Comparison of ENCODE assay signal across 14 cellular contexts in genomic region chr20:366042-366718, GRCh38. TPM values are rescaled to one million over a fixed set of nuclear protein-coding genes. Genes with fewer than 3 reads are reported as not detected.
DNase-seq lines count a peak whose midpoint lies in the region; ATAC-seq and TF ChIP-seq lines count a peak whose summit lies in the region.
"Had no signal": no experiment of that assay in that cellular context is flagged by ENCODE, and none has a peak within 500 bp of the region (broad histone marks: within the 10 kb centered on the region; RNA-seq: fewer than 3 reads in every experiment).

No MANE protein-coding gene starts in this region.

- H2AFZ ChIP-seq in parathyroid adenoma: peak overlapping the region; percentile 66

- peak overlapping the region; percentile 59 for H3K4me2 ChIP-seq in parathyroid adenoma (ENCODE audit: low read length)

- peaks cover 24% of the 10 kb centered on the region for H3K4me1 ChIP-seq in Panc1 (ENCODE audit: control insufficient read depth, insufficient read depth, low read length)
- H3K4me1 ChIP-seq in parathyroid adenoma: peaks cover 17% of the 10 kb centered on the region
- H3K4me1 ChIP-seq: SJSA1 had no signal

- in situ Hi-C loops in Panc1 (cut with HindIII; ENCODE audit: low pct_unique_long_range_greater_than_20kb, low sequenced_read_pairs): no loop called here

- no peak for ATAC-seq in Panc1

- DNase-seq in ELF-1 (ENCODE audit: low read depth, low spot score) (peak; percentile 44), Panc1 (ENCODE audit: low read depth, low spot score) (no peak), epithelial cell of esophagus (ENCODE audit: low read depth) (peak; percentile 48), NCI-H1092 (lab: John Stamatoyannopoulos, UW) (no peak), NCI-H1436 treated with DMSO at 0.1 percent for 48 hours (lab: John Stamatoyannopoulos, UW) (no peak), DMS114 treated with DMSO at 0.1 percent for 48 hours (lab: John Stamatoyannopoulos, UW; ENCODE audit: unreplicated experiment) (no peak)
- DNase-seq: GF-D8; MV-4-11; naive B cell; retina; stimulated activated CD8-positive, alpha-beta memory T cell treated with anti-CD3 and anti-CD28 coated beads, Interleukin-4, amount 100 ng/mL, for 48 hours had no signal

- POLR2A ChIA-PET in Panc1 (lab: Charles Lee): interaction anchor here (0.6 kb wide), 1 partner anchor 10 kb away, joined by 3 read pairs; no protein-coding TSS in a partner anchor

- H3K27ac ChIP-seq in Panc1 (ENCODE audit: low read length) (peak overlapping the region; percentile 30; the same call in 1 of the 2 replicates), parathyroid adenoma (peak overlapping the region; percentile 67)
- H3K27ac ChIP-seq: SJSA1, thoracic aorta had no signal

- no peaks in the 10 kb centered on the region for H3K36me3 ChIP-seq in Panc1 (ENCODE audit: control insufficient read depth, insufficient read depth, low read length)
- H3K36me3 ChIP-seq in parathyroid adenoma (ENCODE audit: control insufficient read depth, insufficient read depth, low read length): no peaks in the 10 kb centered on the region
- H3K36me3 ChIP-seq: SJSA1, thoracic aorta had no signal

- no peaks in the 10 kb centered on the region for H3K79me2 ChIP-seq in parathyroid adenoma

- intact Hi-C loops in Panc1 (cut with micrococcal nuclease; ENCODE audit: unreplicated experiment): no loop called here

- BruUV-seq in Panc1 (replicated peaks; lab: Mats Ljungman, UMichigan): no TSS peak

- H3K27me3 ChIP-seq in Panc1 (ENCODE audit: control insufficient read depth, insufficient read depth, low read length) (no peaks in the 10 kb centered on the region), parathyroid adenoma (ENCODE audit: control insufficient read depth, insufficient read depth, low read length) (no peaks in the 10 kb centered on the region)
- H3K27me3 ChIP-seq: SJSA1 had no signal

- H3K9me3 ChIP-seq in Panc1 (ENCODE audit: control insufficient read depth, insufficient read depth, low read depth, low read length) (no peaks in the 10 kb centered on the region), parathyroid adenoma (ENCODE audit: control insufficient read depth, low read length) (no peaks in the 10 kb centered on the region)
- H3K9me3 ChIP-seq: SJSA1, thoracic aorta had no signal

- TF ChIP-seq CTCF in Panc1 (IDR thresholded peaks at IDR 0.05) (no peak), epithelial cell of esophagus (IDR thresholded peaks at IDR 0.05; ENCODE audit: insufficient read depth, low read depth, low read length, missing control alignments) (no peak), parathyroid adenoma (IDR thresholded peaks at IDR 0.05) (no peak)

- CTCF ChIA-PET in Panc1 (lab: Charles Lee): interaction anchor here (0.6 kb wide), 1 partner anchor 374 kb away, joined by 3 read pairs; no protein-coding TSS in a partner anchor

- H3K4me3 ChIP-seq in Panc1 (ENCODE audit: low read depth in 2 of 2, low read length in 2 of 2): no peak overlapping the region
- no peak overlapping the region for H3K4me3 ChIP-seq in epithelial cell of esophagus (ENCODE audit: low read length)
- H3K4me3 ChIP-seq in parathyroid adenoma (ENCODE audit: low read depth, low read length): peak overlapping the region; percentile 42
- H3K4me3 ChIP-seq: SJSA1, thoracic aorta had no signal

- H3K9ac ChIP-seq in parathyroid adenoma: no peak overlapping the region

RNA-seq across cellular contexts. Expression of gene TRIB3, which starts 14.4 kb away (rescaled TPM):
- total RNA-seq in Panc1 (2021; ENCODE audit: unreplicated experiment): 35.6 TPM
- 41.6 TPM for polyA plus RNA-seq in Panc1 (2012; ENCODE audit: insufficient read length)

RNA-seq across cellular contexts. Expression of gene NRSN2, which starts 19.3 kb away (rescaled TPM):
- 44.9 TPM for total RNA-seq in Panc1 (2021; ENCODE audit: unreplicated experiment)
- 74.8 TPM for polyA plus RNA-seq in Panc1 (2012; ENCODE audit: insufficient read length)

RNA-seq across cellular contexts. Expression of gene SOX12, which starts 40.8 kb away (rescaled TPM):
- total RNA-seq in Panc1 (2021; ENCODE audit: unreplicated experiment): 48.6 TPM
- 52.3 TPM for polyA plus RNA-seq in Panc1 (2012; ENCODE audit: insufficient read length)

RNA-seq across cellular contexts. Expression of gene RBCK1, which starts 41.9 kb away (rescaled TPM):
- total RNA-seq in Panc1 (2021; ENCODE audit: unreplicated experiment): 97.1 TPM
- polyA plus RNA-seq in Panc1 (2012; ENCODE audit: insufficient read length): 109 TPM

Comparison
In these comparisons a context has a peak if more than half of its experiments do, and no peak if none do; other contexts are left out.
1. DNase-seq: peak in ELF-1 (single experiment) and epithelial cell of esophagus (single experiment); none in Panc1 (single experiment), NCI-H1092 (single experiment), NCI-H1436 treated with DMSO at 0.1 percent for 48 hours (single experiment) and DMS114 treated with DMSO at 0.1 percent for 48 hours (single experiment).